In the genomic region with DNA sequence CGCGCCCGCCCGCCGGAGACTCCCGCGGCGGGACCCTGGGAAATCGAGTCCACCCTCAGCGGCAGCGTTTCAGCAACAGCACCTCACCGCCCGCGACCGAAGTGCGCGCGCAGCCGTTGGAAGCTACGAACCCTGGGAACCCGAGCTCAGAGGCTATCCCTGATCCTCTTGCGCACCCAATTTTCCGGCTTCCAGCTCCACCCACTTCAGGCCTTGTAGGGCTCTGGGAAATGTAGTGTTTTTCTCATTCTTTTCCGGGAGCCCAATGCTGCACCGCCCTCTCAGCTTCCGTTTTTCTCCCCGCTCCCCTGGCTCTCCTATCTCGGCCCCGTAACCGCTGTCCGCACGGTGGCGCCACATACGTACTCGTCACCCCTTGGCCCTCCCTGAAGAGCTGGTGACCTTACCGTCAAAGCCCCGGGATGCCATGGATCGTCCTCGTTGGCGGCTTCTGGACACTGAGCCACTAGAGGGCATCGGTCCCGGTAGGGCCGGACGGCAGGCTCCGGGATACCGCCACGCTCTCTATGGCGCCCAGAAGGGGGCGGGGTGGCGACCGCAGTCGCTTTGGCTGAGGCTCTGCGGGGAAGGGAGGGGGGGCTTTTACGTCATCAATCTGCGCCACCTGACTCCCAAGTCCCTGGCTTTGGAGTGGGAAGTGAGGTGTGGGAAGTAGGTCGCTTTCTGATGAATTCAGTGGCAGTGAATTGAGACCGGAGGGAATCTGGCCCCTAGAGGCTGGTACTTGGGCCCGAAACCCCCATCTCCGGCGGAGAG, we compare ENCODE assay signal across 1 cellular context.
TF ChIP-seq lines count a peak whose summit lies in the region.

Gene ODR4, plus strand, starts transcription at position 687 of the 777 bp plus-strand sequence. CDS start 3,948 bp downstream, outside the sequence.
Gene TPR, minus strand, starts transcription at position 102 of the 777 bp plus-strand sequence. CDS start 225 bp downstream, outside the sequence.

TF ChIP-seq in GM12878, 131 proteins besides CTCF, POLR2A, EP300 and RAD21 (continued from another document and continues in another):
- TF ChIP-seq, protein P1, sequence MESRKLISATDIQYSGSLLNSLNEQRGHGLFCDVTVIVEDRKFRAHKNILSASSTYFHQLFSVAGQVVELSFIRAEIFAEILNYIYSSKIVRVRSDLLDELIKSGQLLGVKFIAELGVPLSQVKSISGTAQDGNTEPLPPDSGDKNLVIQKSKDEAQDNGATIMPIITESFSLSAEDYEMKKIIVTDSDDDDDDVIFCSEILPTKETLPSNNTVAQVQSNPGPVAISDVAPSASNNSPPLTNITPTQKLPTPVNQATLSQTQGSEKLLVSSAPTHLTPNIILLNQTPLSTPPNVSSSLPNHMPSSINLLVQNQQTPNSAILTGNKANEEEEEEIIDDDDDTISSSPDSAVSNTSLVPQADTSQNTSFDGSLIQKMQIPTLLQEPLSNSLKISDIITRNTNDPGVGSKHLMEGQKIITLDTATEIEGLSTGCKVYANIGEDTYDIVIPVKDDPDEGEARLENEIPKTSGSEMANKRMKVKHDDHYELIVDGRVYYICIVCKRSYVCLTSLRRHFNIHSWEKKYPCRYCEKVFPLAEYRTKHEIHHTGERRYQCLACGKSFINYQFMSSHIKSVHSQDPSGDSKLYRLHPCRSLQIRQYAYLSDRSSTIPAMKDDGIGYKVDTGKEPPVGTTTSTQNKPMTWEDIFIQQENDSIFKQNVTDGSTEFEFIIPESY (IDR thresholded peaks at IDR 0.05) = no peak
- no peak for TF ChIP-seq ZNF274 (IDR thresholded peaks at IDR 0.05; ENCODE audit: insufficient read depth, insufficient read length)
- no peak for TF ChIP-seq PBX3 (IDR thresholded peaks at IDR 0.05; ENCODE audit: insufficient replicate concordance, low read depth, low read length)
- TF ChIP-seq, protein P2, sequence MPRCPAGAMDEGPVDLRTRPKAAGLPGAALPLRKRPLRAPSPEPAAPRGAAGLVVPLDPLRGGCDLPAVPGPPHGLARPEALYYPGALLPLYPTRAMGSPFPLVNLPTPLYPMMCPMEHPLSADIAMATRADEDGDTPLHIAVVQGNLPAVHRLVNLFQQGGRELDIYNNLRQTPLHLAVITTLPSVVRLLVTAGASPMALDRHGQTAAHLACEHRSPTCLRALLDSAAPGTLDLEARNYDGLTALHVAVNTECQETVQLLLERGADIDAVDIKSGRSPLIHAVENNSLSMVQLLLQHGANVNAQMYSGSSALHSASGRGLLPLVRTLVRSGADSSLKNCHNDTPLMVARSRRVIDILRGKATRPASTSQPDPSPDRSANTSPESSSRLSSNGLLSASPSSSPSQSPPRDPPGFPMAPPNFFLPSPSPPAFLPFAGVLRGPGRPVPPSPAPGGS (IDR thresholded peaks at IDR 0.05; ENCODE audit: borderline replicate concordance, insufficient read depth, low read depth, low read length, poor library complexity, severe bottlenecking) = no peak
- TF ChIP-seq PML (IDR thresholded peaks at IDR 0.05; ENCODE audit: low read length) = peak; percentile 74; the same call in 1 of the 2 replicates
- no peak; the same call in 1 of the 2 replicates for TF ChIP-seq SREBF1 (IDR thresholded peaks at IDR 0.05; ENCODE audit: low read length)
- TF ChIP-seq, protein P3, sequence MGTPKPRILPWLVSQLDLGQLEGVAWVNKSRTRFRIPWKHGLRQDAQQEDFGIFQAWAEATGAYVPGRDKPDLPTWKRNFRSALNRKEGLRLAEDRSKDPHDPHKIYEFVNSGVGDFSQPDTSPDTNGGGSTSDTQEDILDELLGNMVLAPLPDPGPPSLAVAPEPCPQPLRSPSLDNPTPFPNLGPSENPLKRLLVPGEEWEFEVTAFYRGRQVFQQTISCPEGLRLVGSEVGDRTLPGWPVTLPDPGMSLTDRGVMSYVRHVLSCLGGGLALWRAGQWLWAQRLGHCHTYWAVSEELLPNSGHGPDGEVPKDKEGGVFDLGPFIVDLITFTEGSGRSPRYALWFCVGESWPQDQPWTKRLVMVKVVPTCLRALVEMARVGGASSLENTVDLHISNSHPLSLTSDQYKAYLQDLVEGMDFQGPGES (IDR thresholded peaks at IDR 0.05) = peak; percentile 67; the same call in 1 of the 2 replicates
- no peak for TF ChIP-seq ZNF384 (IDR thresholded peaks at IDR 0.05; ENCODE audit: borderline replicate concordance, low read depth, low read length)
- peak; percentile 40; the same call in 1 of the 2 replicates for TF ChIP-seq TBL1XR1 (IDR thresholded peaks at IDR 0.05; ENCODE audit: low read depth, low read length)
- no peak for TF ChIP-seq HDAC2 (IDR thresholded peaks at IDR 0.05)
- TF ChIP-seq ZZZ3 (IDR thresholded peaks at IDR 0.05; ENCODE audit: control insufficient read depth, insufficient read length, low read depth) = no peak
- no peak for TF ChIP-seq BCL11A (IDR thresholded peaks at IDR 0.05; ENCODE audit: low read depth, low read length)
- TF ChIP-seq ASH2L (IDR thresholded peaks at IDR 0.05; ENCODE audit: borderline replicate concordance, low read depth) = no peak; the same call in 1 of the 2 replicates
- no peak for TF ChIP-seq ZNF622 (IDR thresholded peaks at IDR 0.05)
- peak; percentile 45; the same call in 1 of the 2 replicates for TF ChIP-seq IRF5 (IDR thresholded peaks at IDR 0.05; ENCODE audit: borderline replicate concordance)
- TF ChIP-seq BMI1 (IDR thresholded peaks at IDR 0.05; ENCODE audit: borderline replicate concordance) = no peak
- TF ChIP-seq NR2C1 (IDR thresholded peaks at IDR 0.05) = peak; percentile 63
- TF ChIP-seq POLR2AphosphoS2 (IDR thresholded peaks at IDR 0.05; ENCODE audit: low read depth, low read length) = no peak
- peak; percentile 77 for TF ChIP-seq GABPA (IDR thresholded peaks at IDR 0.05; ENCODE audit: low read depth)
- TF ChIP-seq KAT2A (conservative IDR thresholded peaks at IDR 0.05; ENCODE audit: control insufficient read depth, low read depth, low read length) = no peak
- no peak for TF ChIP-seq KDM1A (IDR thresholded peaks at IDR 0.05; ENCODE audit: borderline replicate concordance)
- 0 out of 3 replicates have a peak, but pooled peaks of 1 of the 2 experiments have one; percentile 53 for TF ChIP-seq EGR1 (IDR thresholded peaks at IDR 0.05; ENCODE audit: borderline replicate concordance in 1 of 2, low read depth in 2 of 2, low read length in 2 of 2)
- peak; percentile 66 for TF ChIP-seq GATAD2B (conservative IDR thresholded peaks at IDR 0.05; ENCODE audit: low read depth)
- TF ChIP-seq, protein P4, sequence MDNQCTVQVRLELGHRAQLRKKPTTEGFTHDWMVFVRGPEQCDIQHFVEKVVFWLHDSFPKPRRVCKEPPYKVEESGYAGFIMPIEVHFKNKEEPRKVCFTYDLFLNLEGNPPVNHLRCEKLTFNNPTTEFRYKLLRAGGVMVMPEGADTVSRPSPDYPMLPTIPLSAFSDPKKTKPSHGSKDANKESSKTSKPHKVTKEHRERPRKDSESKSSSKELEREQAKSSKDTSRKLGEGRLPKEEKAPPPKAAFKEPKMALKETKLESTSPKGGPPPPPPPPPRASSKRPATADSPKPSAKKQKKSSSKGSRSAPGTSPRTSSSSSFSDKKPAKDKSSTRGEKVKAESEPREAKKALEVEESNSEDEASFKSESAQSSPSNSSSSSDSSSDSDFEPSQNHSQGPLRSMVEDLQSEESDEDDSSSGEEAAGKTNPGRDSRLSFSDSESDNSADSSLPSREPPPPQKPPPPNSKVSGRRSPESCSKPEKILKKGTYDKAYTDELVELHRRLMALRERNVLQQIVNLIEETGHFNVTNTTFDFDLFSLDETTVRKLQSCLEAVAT (IDR thresholded peaks at IDR 0.05) = peak; percentile 96
- TF ChIP-seq MYB (IDR thresholded peaks at IDR 0.05; ENCODE audit: borderline replicate concordance, low read depth, low read length) = no peak
- peak; percentile 96 for TF ChIP-seq CBFB (IDR thresholded peaks at IDR 0.05; ENCODE audit: low read depth)
- TF ChIP-seq RELB (IDR thresholded peaks at IDR 0.05; ENCODE audit: low read depth) = peak; percentile 97
- TF ChIP-seq SPI1 (IDR thresholded peaks at IDR 0.05; ENCODE audit: borderline replicate concordance, insufficient read depth, low read depth, low read length) = no peak
- TF ChIP-seq MAX (IDR thresholded peaks at IDR 0.05; ENCODE audit: low read depth, low read length) = peak; percentile 53; the same call in 1 of the 2 replicates
- no peak for TF ChIP-seq PAX5 (IDR thresholded peaks at IDR 0.05; ENCODE audit: borderline replicate concordance, low read depth, low read length)
- TF ChIP-seq STAT1 (conservative IDR thresholded peaks at IDR 0.05) = peak; percentile 91; the same call in 1 of the 2 replicates
- TF ChIP-seq, protein P5, sequence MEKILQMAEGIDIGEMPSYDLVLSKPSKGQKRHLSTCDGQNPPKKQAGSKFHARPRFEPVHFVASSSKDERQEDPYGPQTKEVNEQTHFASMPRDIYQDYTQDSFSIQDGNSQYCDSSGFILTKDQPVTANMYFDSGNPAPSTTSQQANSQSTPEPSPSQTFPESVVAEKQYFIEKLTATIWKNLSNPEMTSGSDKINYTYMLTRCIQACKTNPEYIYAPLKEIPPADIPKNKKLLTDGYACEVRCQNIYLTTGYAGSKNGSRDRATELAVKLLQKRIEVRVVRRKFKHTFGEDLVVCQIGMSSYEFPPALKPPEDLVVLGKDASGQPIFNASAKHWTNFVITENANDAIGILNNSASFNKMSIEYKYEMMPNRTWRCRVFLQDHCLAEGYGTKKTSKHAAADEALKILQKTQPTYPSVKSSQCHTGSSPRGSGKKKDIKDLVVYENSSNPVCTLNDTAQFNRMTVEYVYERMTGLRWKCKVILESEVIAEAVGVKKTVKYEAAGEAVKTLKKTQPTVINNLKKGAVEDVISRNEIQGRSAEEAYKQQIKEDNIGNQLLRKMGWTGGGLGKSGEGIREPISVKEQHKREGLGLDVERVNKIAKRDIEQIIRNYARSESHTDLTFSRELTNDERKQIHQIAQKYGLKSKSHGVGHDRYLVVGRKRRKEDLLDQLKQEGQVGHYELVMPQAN (conservative IDR thresholded peaks at IDR 0.05) = peak; percentile 86
- no peak for TF ChIP-seq RAD51 (IDR thresholded peaks at IDR 0.05)
- TF ChIP-seq MTA3 (IDR thresholded peaks at IDR 0.05; ENCODE audit: borderline replicate concordance, low read length) = no peak; the same call in 1 of the 2 replicates
- no peak for TF ChIP-seq CEBPB (IDR thresholded peaks at IDR 0.05; ENCODE audit: borderline replicate concordance in 1 of 2, low read depth in 2 of 2, low read length in 2 of 2)
- TF ChIP-seq YBX1 (IDR thresholded peaks at IDR 0.05) = no peak
- peak; percentile 12 for TF ChIP-seq SIN3A (IDR thresholded peaks at IDR 0.05; ENCODE audit: low read depth, low read length)
- TF ChIP-seq BACH1 (IDR thresholded peaks at IDR 0.05; ENCODE audit: borderline replicate concordance) = 0 out of 2 replicates have a peak, but pooled peaks have one; percentile 15
- 0 out of 3 replicates have a peak, but pooled peaks have one; percentile 38 for TF ChIP-seq POU2F2 (IDR thresholded peaks at IDR 0.05; ENCODE audit: borderline replicate concordance, low read depth, low read length)
- TF ChIP-seq RBBP5 (conservative IDR thresholded peaks at IDR 0.05) = no peak
- TF ChIP-seq MXI1 (IDR thresholded peaks at IDR 0.05; ENCODE audit: low read depth, low read length) = peak; percentile 20; the same call in 1 of the 2 replicates
- peak; percentile 18 to 50; a peak in 3 of 4 replicates for TF ChIP-seq BHLHE40 (IDR thresholded peaks at IDR 0.05; ENCODE audit: borderline replicate concordance in 1 of 2, low read depth in 2 of 2, low read length in 1 of 2)
- TF ChIP-seq IKZF2 (IDR thresholded peaks at IDR 0.05) = peak; percentile 100
- peak; percentile 99 for TF ChIP-seq CREB1 (IDR thresholded peaks at IDR 0.05; ENCODE audit: low read depth)
